Comparison of ENCODE assay signal across 15 cellular contexts in genomic region chr6:1786455-1787108, GRCh38.
DNase-seq lines count a peak whose midpoint lies in the region; ATAC-seq lines count a peak whose summit lies in the region.
"Had no signal": no experiment of that assay in that cellular context is flagged by ENCODE, and none has a peak within 500 bp of the region (broad histone marks: within the 10 kb centered on the region; RNA-seq: fewer than 3 reads in every experiment).

No MANE protein-coding gene starts in this region.

- H3K27ac ChIP-seq in SJSA1 (peak overlapping the region; percentile 37; the same call in 1 of the 2 replicates), neuronal stem cell (replicated peaks; ENCODE audit: low read length) (no peak overlapping the region), Karpas-422 (ENCODE audit: low read length) (no peak overlapping the region)

- H2AFZ ChIP-seq in neuronal stem cell (ENCODE audit: low read length) (no peak overlapping the region), Karpas-422 (ENCODE audit: low read length) (no peak overlapping the region)

- no CpG with 5 or more reads among the region's 12 CpGs for WGBS in neuronal stem cell (ENCODE audit: extremely low coverage in 2 of 2, insufficient read length in 2 of 2, insufficient replicate concordance in 1 of 2), 2 donors

- peak overlapping the region; percentile 67 for H2AK5ac ChIP-seq in neuronal stem cell (ENCODE audit: low read depth, low read length)

- no peak overlapping the region for H2BK120ac ChIP-seq in neuronal stem cell (ENCODE audit: low read depth, low read length)

- H3K4me1 ChIP-seq in SJSA1 (replicated peaks) = peaks cover 43% of the 10 kb centered on the region
- H3K4me1 ChIP-seq in neuronal stem cell (ENCODE audit: control insufficient read depth in 2 of 2, insufficient read depth in 1 of 2, low read depth in 1 of 2, low read length in 2 of 2) = no peaks in the 10 kb centered on the region
- H3K4me1 ChIP-seq in Karpas-422 (ENCODE audit: low read length) = no peaks in the 10 kb centered on the region

- 0 out of 2 replicates have a peak, but pooled peaks cover 3% of the 10 kb centered on the region for H4K20me1 ChIP-seq in Karpas-422 (ENCODE audit: insufficient read depth, low read depth, low read length)

- H3K36me3 ChIP-seq in SJSA1 (no peaks in the 10 kb centered on the region), neuronal stem cell (replicated peaks in 1 of 2; ENCODE audit: control insufficient read depth in 2 of 2, insufficient read depth in 2 of 2, low read length in 2 of 2) (no peaks in the 10 kb centered on the region), Karpas-422 (ENCODE audit: insufficient read depth, low read length) (no peaks in the 10 kb centered on the region)

- DNase-seq in activated CD8-positive, alpha-beta memory T cell treated with anti-CD3 and anti-CD28 coated beads, Interleukin-2, amount 10 ng/mL, durations not matched to agents 7 days and 5 days = peak; percentile 70
- no peak for DNase-seq in activated CD8-positive, alpha-beta memory T cell treated with anti-CD3 and anti-CD28 coated beads, Interleukin-2, amount 50 U/mL, for 48 hours
- peak in 1 of 2 experiments; percentile 23 for DNase-seq in SJSA1 (ENCODE audit: low read depth in 1 of 2, low spot score in 2 of 2)
- DNase-seq in neuronal stem cell (ENCODE audit: low spot score) = no peak
- no peak for DNase-seq in Karpas-422
- no peak for DNase-seq in NCI-H2029 (lab: John Stamatoyannopoulos, UW)
- DNase-seq in NCI-H1694 treated with DMSO at 0.1 percent for 48 hours (lab: John Stamatoyannopoulos, UW) = no peak
- DNase-seq: caudate nucleus, GF-D8, mesendoderm, MM.1S, NCI-H774, right cardiac atrium had no signal

- no peaks in the 10 kb centered on the region for H3K9me2 ChIP-seq in Karpas-422 (replicated peaks; ENCODE audit: insufficient read depth, low read length)

- H3K27me3 Mint-ChIP-seq in activated CD8-positive, alpha-beta memory T cell treated with anti-CD3 and anti-CD28 coated beads, Interleukin-2, amount 10 ng/mL, durations not matched to agents 7 days and 5 days = peaks cover 2% of the 10 kb centered on the region

- no peaks in the 10 kb centered on the region for H3K9me3 Mint-ChIP-seq in activated CD8-positive, alpha-beta memory T cell treated with anti-CD3 and anti-CD28 coated beads, Interleukin-2, amount 10 ng/mL, durations not matched to agents 7 days and 5 days (ENCODE audit: low read depth)
- H3K9me3 Mint-ChIP-seq: neural crest cell had no signal

- ATAC-seq in activated CD8-positive, alpha-beta memory T cell treated with anti-CD3 and anti-CD28 coated beads, Interleukin-2, amount 10 ng/mL, durations not matched to agents 7 days and 5 days = peak; percentile 84
- ATAC-seq in GM18907 (IDR thresholded peaks at IDR 0.05; ENCODE audit: unreplicated experiment) = peak; percentile 68
- ATAC-seq: right cardiac atrium had no signal

- H3K4me3 Mint-ChIP-seq in activated CD8-positive, alpha-beta memory T cell treated with anti-CD3 and anti-CD28 coated beads, Interleukin-2, amount 10 ng/mL, durations not matched to agents 7 days and 5 days = no peak overlapping the region
- H3K4me3 Mint-ChIP-seq: neural crest cell had no signal

- no peak overlapping the region for H3K23ac ChIP-seq in neuronal stem cell (ENCODE audit: low read depth, low read length, poor library complexity)

- H3K9me3 ChIP-seq in SJSA1 (replicated peaks) = no peaks in the 10 kb centered on the region
- H3K9me3 ChIP-seq in neuronal stem cell (replicated peaks in 1 of 2; ENCODE audit: control insufficient read depth in 2 of 2, insufficient read depth in 1 of 2, low read depth in 1 of 2, low read length in 2 of 2) = peaks cover 0 to 4% of the 10 kb centered on the region in 2 donors
- no peaks in the 10 kb centered on the region for H3K9me3 ChIP-seq in Karpas-422 (ENCODE audit: low read length)

- H3K4me3 ChIP-seq in SJSA1 (no peak overlapping the region), neuronal stem cell (ENCODE audit: low read length in 2 of 2) (no peak overlapping the region), Karpas-422 (ENCODE audit: low read length) (no peak overlapping the region)

- no peak overlapping the region for H3K4me2 ChIP-seq in neuronal stem cell (ENCODE audit: insufficient read depth, low read length, poor library complexity, severe bottlenecking)
- no peak overlapping the region for H3K4me2 ChIP-seq in Karpas-422 (ENCODE audit: low read depth, low read length, poor library complexity, severe bottlenecking)

- peaks cover 14% of the 10 kb centered on the region for H3K4me1 Mint-ChIP-seq in activated CD8-positive, alpha-beta memory T cell treated with anti-CD3 and anti-CD28 coated beads, Interleukin-2, amount 10 ng/mL, durations not matched to agents 7 days and 5 days

- peak overlapping the region; percentile 7 for H4K91ac ChIP-seq in neuronal stem cell (ENCODE audit: low read depth, low read length, poor library complexity)

- no peaks in the 10 kb centered on the region for H3K79me1 ChIP-seq in neuronal stem cell (ENCODE audit: low read depth, low read length)

- no peak overlapping the region for H3K9ac ChIP-seq in neuronal stem cell (ENCODE audit: low read depth, low read length, poor library complexity)
- H3K9ac ChIP-seq in Karpas-422 (ENCODE audit: low read length) = no peak overlapping the region

- H3K14ac ChIP-seq in neuronal stem cell (ENCODE audit: low read length) = no peak overlapping the region

- H3K36me3 Mint-ChIP-seq in activated CD8-positive, alpha-beta memory T cell treated with anti-CD3 and anti-CD28 coated beads, Interleukin-2, amount 10 ng/mL, durations not matched to agents 7 days and 5 days = no peaks in the 10 kb centered on the region

- CTCF ChIA-PET in activated CD8-positive, alpha-beta memory T cell treated with anti-CD3 and anti-CD28 coated beads, Interleukin-2, amount 10 ng/mL, durations not matched to agents 7 days and 5 days (lab: Charles Lee) = no interaction called here

- no peak overlapping the region for H2BK15ac ChIP-seq in neuronal stem cell (ENCODE audit: low read length)

- H3K18ac ChIP-seq in neuronal stem cell (ENCODE audit: low read length) = peak overlapping the region; percentile 25

- no peak overlapping the region for H4K8ac ChIP-seq in neuronal stem cell (ENCODE audit: low read depth, low read length)

- H3K27ac Mint-ChIP-seq in activated CD8-positive, alpha-beta memory T cell treated with anti-CD3 and anti-CD28 coated beads, Interleukin-2, amount 10 ng/mL, durations not matched to agents 7 days and 5 days = no peak overlapping the region

- no peaks in the 10 kb centered on the region for H3K79me2 ChIP-seq in Karpas-422 (ENCODE audit: low read length)

- no peak overlapping the region for H3K4ac ChIP-seq in neuronal stem cell (ENCODE audit: low read length)

- H2BK5ac ChIP-seq in neuronal stem cell (ENCODE audit: low read length) = no peak overlapping the region

- H3K27me3 ChIP-seq in SJSA1 (replicated peaks) (no peaks in the 10 kb centered on the region), neuronal stem cell (ENCODE audit: control insufficient read depth in 3 of 3, insufficient read depth in 3 of 3, low read depth in 1 of 3, low read length in 3 of 3) (no peaks in the 10 kb centered on the region), Karpas-422 (ENCODE audit: low read length) (no peaks in the 10 kb centered on the region)

- H2BK12ac ChIP-seq in neuronal stem cell (ENCODE audit: low read length) = no peak overlapping the region
